Comparison of ENCODE assay signal across 19 cellular contexts in genomic region chr2:241295326-241296095, GRCh38. TPM values are rescaled to one million over a fixed set of nuclear protein-coding genes. Genes with fewer than 3 reads are reported as not detected.
DNase-seq lines count a peak whose midpoint lies in the region; TF ChIP-seq lines count a peak whose summit lies in the region.
"Had no signal": no experiment of that assay in that cellular context is flagged by ENCODE, and none has a peak within 500 bp of the region (broad histone marks: within the 10 kb centered on the region; RNA-seq: fewer than 3 reads in every experiment).

No MANE protein-coding gene starts in this region.

- peak overlapping the region; percentile 16 for H3K27ac ChIP-seq in HUES48 (ENCODE audit: low read depth, low read length)
- peak overlapping the region; percentile 30 for H3K27ac ChIP-seq in cingulate gyrus (ENCODE audit: low read depth, low read length)
- H3K27ac ChIP-seq in osteoblast (ENCODE audit: low read depth, low read length): peak overlapping the region; percentile 30
- H3K27ac ChIP-seq: Peyer's patch had no signal

- H3K4me2 ChIP-seq in osteoblast (ENCODE audit: insufficient read depth, low read length): no peak overlapping the region

- H3K9ac ChIP-seq in HUES48 (ENCODE audit: low read depth, low read length): no peak overlapping the region

- no peaks in the 10 kb centered on the region for H3K9me3 ChIP-seq in HUES48 (ENCODE audit: control insufficient read depth, insufficient read depth, low read length)
- H3K9me3 ChIP-seq in osteoblast (ENCODE audit: low read depth, low read length): no peaks in the 10 kb centered on the region
- H3K9me3 ChIP-seq: Peyer's patch had no signal

- peaks cover 79% of the 10 kb centered on the region for H4K20me1 ChIP-seq in osteoblast (ENCODE audit: insufficient read depth, low read length)

- H3K4me3 ChIP-seq in HUES48 (ENCODE audit: low read depth, low read length) (no peak overlapping the region), osteoblast (ENCODE audit: insufficient read depth, low read length) (no peak overlapping the region)
- H3K4me3 ChIP-seq: Peyer's patch had no signal

- no peaks in the 10 kb centered on the region for H3K27me3 ChIP-seq in HUES48 (ENCODE audit: control insufficient read depth, insufficient read depth, low read length)
- H3K27me3 ChIP-seq in osteoblast (ENCODE audit: insufficient read depth, low read length): no peaks in the 10 kb centered on the region
- H3K27me3 ChIP-seq: Peyer's patch had no signal

- DNase-seq in Ammon's horn (ENCODE audit: low spot score): peak; percentile 24
- no peak for DNase-seq in osteoblast (ENCODE audit: insufficient read length, low spot score, missing footprints)
- DNase-seq in islet precursor cell: no peak
- no peak for DNase-seq in DMS114 treated with DMSO at 0.1 percent for 48 hours (lab: John Stamatoyannopoulos, UW; ENCODE audit: unreplicated experiment)
- no peak for DNase-seq in activated CD8-positive, alpha-beta memory T cell treated with anti-CD3 and anti-CD28 coated beads for 24 hours
- DNase-seq: Calu3; CD4-positive, alpha-beta T cell; DND-41; HCEC 1CT; Kasumi-1; NCI-H1417; NCI-H1930; NCI-H2171; NCI-H446 treated with DMSO at 0.1 percent for 48 hours; NCI-H748 treated with DMSO at 0.1 percent for 48 hours; Peyer's patch; SIG-M5 had no signal

- H2AFZ ChIP-seq in osteoblast (ENCODE audit: low read length): no peak overlapping the region

- no peak for TF ChIP-seq CTCF in osteoblast (IDR thresholded peaks at IDR 0.05; ENCODE audit: extremely low read depth, low read depth, low read length)

- H3K36me3 ChIP-seq in HUES48 (ENCODE audit: control insufficient read depth, insufficient read depth, low read length): 0 out of 2 replicates have a peak, but pooled peaks cover 9% of the 10 kb centered on the region
- peaks cover 14% of the 10 kb centered on the region for H3K36me3 ChIP-seq in osteoblast (ENCODE audit: insufficient read depth, low read length)
- H3K36me3 ChIP-seq: Peyer's patch had no signal

- H3K4me1 ChIP-seq in HUES48 (ENCODE audit: control insufficient read depth, insufficient read depth, low read length): peaks cover 4% of the 10 kb centered on the region; the same call in 1 of the 2 replicates
- peaks cover 19% of the 10 kb centered on the region for H3K4me1 ChIP-seq in osteoblast (ENCODE audit: insufficient read depth, low read length)
- H3K4me1 ChIP-seq: Peyer's patch had no signal

- peaks cover 100% of the 10 kb centered on the region for H3K79me2 ChIP-seq in osteoblast (ENCODE audit: insufficient read depth, low read length)

RNA-seq across cellular contexts. Expression of gene HDLBP, which starts 20.0 kb away (rescaled TPM):
- total RNA-seq in osteoblast: 1,414 and 1,418 TPM in 2 replicates

RNA-seq across cellular contexts. Expression of gene SEPTIN2, which starts 20.2 kb away (rescaled TPM):
- 394 and 418 TPM in 2 replicates for total RNA-seq in osteoblast
